10 cellular contexts compared by ENCODE assay signal in the genomic region with DNA sequence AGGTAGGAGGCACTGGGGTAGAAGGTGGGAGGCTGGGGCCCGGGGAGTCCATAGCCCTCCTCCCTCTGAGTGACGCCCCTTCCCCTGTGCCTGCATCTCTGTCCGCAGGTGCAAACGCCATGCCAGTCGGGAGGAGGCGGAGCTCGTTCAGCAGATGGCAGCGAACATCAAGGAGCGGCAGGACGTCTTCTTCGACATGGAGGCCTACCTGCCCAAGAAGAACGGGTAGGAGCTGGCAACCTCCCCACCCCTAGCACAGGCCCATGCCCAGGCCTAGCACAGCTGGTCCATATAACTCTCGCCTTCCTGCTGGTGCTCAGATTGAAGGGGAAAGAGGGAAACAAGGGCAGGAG. TPM values are rescaled to one million over a fixed set of nuclear protein-coding genes. Genes with fewer than 3 reads are reported as not detected.
A peak's percentile ranks its signal among the peaks of the same experiment; 100 is the strongest.
DNase-seq lines count a peak whose midpoint lies in the region; ATAC-seq lines count a peak whose summit lies in the region.
"Had no signal": no experiment of that assay in that cellular context is flagged by ENCODE, and none has a peak within 500 bp of the region (broad histone marks: within the 10 kb centered on the region; RNA-seq: fewer than 3 reads in every experiment).

No MANE protein-coding gene starts in this region.

- H3K9me3 ChIP-seq in ectodermal cell (ENCODE audit: control insufficient read depth, low read length), result no peaks in the 10 kb centered on the region
- H3K9me3 ChIP-seq in trophoblast cell (ENCODE audit: insufficient read depth, low read depth, low read length), result peaks cover 3% of the 10 kb centered on the region
- H3K9me3 ChIP-seq: upper lobe of right lung had no signal

- no peaks in the 10 kb centered on the region for H3K27me3 Mint-ChIP-seq in naive thymus-derived CD8-positive, alpha-beta T cell

- H2BK120ac ChIP-seq in trophoblast cell (ENCODE audit: insufficient read depth, low read length, poor library complexity), result no peak overlapping the region

- peaks cover 0 to 9% (median 0%) of the 10 kb centered on the region in 3 donors for H3K36me3 Mint-ChIP-seq in naive thymus-derived CD8-positive, alpha-beta T cell

- H3K4me3 Mint-ChIP-seq in naive thymus-derived CD8-positive, alpha-beta T cell, result no peak overlapping the region
- H3K4me3 Mint-ChIP-seq: activated naive CD4-positive, alpha-beta T cell treated with anti-CD3 and anti-CD28 coated beads for 36 hours had no signal

- H3K27ac Mint-ChIP-seq in naive thymus-derived CD8-positive, alpha-beta T cell, result peak overlapping the region in 3 of 10 donors; percentile 37 to 85 (median 74)

- H3K4me3 ChIP-seq in ectodermal cell (ENCODE audit: insufficient read depth, low read depth, low read length), result no peak overlapping the region
- H3K4me3 ChIP-seq in trophoblast cell (ENCODE audit: low read depth, low read length), result no peak overlapping the region
- H3K4me3 ChIP-seq: upper lobe of right lung had no signal

- no peaks in the 10 kb centered on the region for H3K79me2 ChIP-seq in trophoblast cell (ENCODE audit: control insufficient read depth, insufficient read depth, low read length, poor library complexity)

- H3K79me1 ChIP-seq in trophoblast cell (ENCODE audit: low read length), result no peaks in the 10 kb centered on the region

- no peak overlapping the region for H4K12ac ChIP-seq in trophoblast cell (ENCODE audit: low read depth, low read length)

- POLR2A ChIA-PET in naive thymus-derived CD8-positive, alpha-beta T cell (lab: Charles Lee), result no interaction called here

- H2AFZ ChIP-seq in trophoblast cell (ENCODE audit: insufficient read depth, low read length, poor library complexity), result no peak overlapping the region

- H3K9ac ChIP-seq in trophoblast cell (ENCODE audit: low read length), result no peak overlapping the region

- WGBS in ectodermal cell, 2 experiments, result 66 to 74% methylated on average over 13 of the region's 13 CpGs
- no CpG with 5 or more reads among the region's 13 CpGs for WGBS in trophoblast cell (ENCODE audit: extremely low coverage, insufficient coverage, insufficient read length)

- no peak overlapping the region for H3K23ac ChIP-seq in trophoblast cell (ENCODE audit: low read length)

- H4K8ac ChIP-seq in trophoblast cell (ENCODE audit: low read depth, low read length), result no peak overlapping the region

- H3K36me3 ChIP-seq in ectodermal cell (ENCODE audit: control insufficient read depth, insufficient read depth, low read length) (no peaks in the 10 kb centered on the region), trophoblast cell (ENCODE audit: control insufficient read depth in 1 of 2, insufficient read depth in 2 of 2, low read length in 2 of 2) (peaks cover 15 to 16% of the 10 kb centered on the region in 2 experiments)
- H3K36me3 ChIP-seq: upper lobe of right lung had no signal

- H3K18ac ChIP-seq in trophoblast cell (ENCODE audit: low read length), result no peak overlapping the region

- H3K4me1 ChIP-seq in ectodermal cell (ENCODE audit: control insufficient read depth, insufficient read depth, low read length), result no peaks in the 10 kb centered on the region
- H3K4me1 ChIP-seq in trophoblast cell (ENCODE audit: control insufficient read depth in 1 of 2, insufficient read depth in 2 of 2, low read length in 2 of 2), result peaks cover 6 to 10% of the 10 kb centered on the region in 2 experiments

- H3K27ac ChIP-seq in ectodermal cell (ENCODE audit: insufficient read depth, low read depth, low read length, poor library complexity, severe bottlenecking) (peak overlapping the region; percentile 67), trophoblast cell (ENCODE audit: low read depth, low read length) (peak overlapping the region; percentile 22)
- H3K27ac ChIP-seq: upper lobe of right lung had no signal

- peak; percentile 64 for DNase-seq in G401 (ENCODE audit: low spot score)
- DNase-seq in NCI-H510A (lab: John Stamatoyannopoulos, UW), result peak; percentile 27
- DNase-seq in trophoblast cell, result no peak
- no peak for DNase-seq in hepatic stellate cell (ENCODE audit: low spot score)
- no peak for DNase-seq in stimulated activated CD8-positive, alpha-beta memory T cell treated with anti-CD3 and anti-CD28 coated beads, Interleukin-4, amount 100 ng/mL, for 48 hours
- no peak for DNase-seq in naive thymus-derived CD8-positive, alpha-beta T cell
- DNase-seq: NCI-H187, upper lobe of right lung had no signal

- peaks cover 1 to 12% (median 6%) of the 10 kb centered on the region in 4 donors for H3K4me1 Mint-ChIP-seq in naive thymus-derived CD8-positive, alpha-beta T cell

- H3K4me2 ChIP-seq in trophoblast cell (ENCODE audit: low read length), result no peak overlapping the region

- H3K27me3 ChIP-seq in ectodermal cell (ENCODE audit: control insufficient read depth, insufficient read depth, low read length, poor library complexity, severe bottlenecking) (no peaks in the 10 kb centered on the region), trophoblast cell (ENCODE audit: insufficient read depth, low read length) (no peaks in the 10 kb centered on the region)
- H3K27me3 ChIP-seq: upper lobe of right lung had no signal

- in situ Hi-C loops in G401 (cut with HindIII; ENCODE audit: low sequenced_read_pairs), result no loop called here

- no peaks in the 10 kb centered on the region for H3K9me3 Mint-ChIP-seq in naive thymus-derived CD8-positive, alpha-beta T cell
- H3K9me3 Mint-ChIP-seq: activated naive CD4-positive, alpha-beta T cell treated with anti-CD3 and anti-CD28 coated beads for 36 hours had no signal

- no peak overlapping the region for H2AK5ac ChIP-seq in trophoblast cell (ENCODE audit: low read length)

- no peak overlapping the region for H2BK5ac ChIP-seq in trophoblast cell (ENCODE audit: low read depth, low read length, poor library complexity)

- no peak overlapping the region for H3K14ac ChIP-seq in trophoblast cell (ENCODE audit: low read length)

- no peak overlapping the region for H4K91ac ChIP-seq in trophoblast cell (ENCODE audit: low read depth, low read length)

- no peak overlapping the region for H2BK12ac ChIP-seq in trophoblast cell (ENCODE audit: low read length)

- ATAC-seq in naive thymus-derived CD8-positive, alpha-beta T cell, result no peak

- H3K4ac ChIP-seq in trophoblast cell (ENCODE audit: low read depth, low read length), result no peak overlapping the region

RNA-seq across cellular contexts. Expression of gene TMEM120B, which starts 35.6 kb away (rescaled TPM):
- 22.6 and 27.9 TPM in 2 replicates for total RNA-seq in G401 (2014; rRNA removed; shearing (Covaris generic))
- 16.2 TPM for polyA plus RNA-seq in ectodermal cell (2013, experiment 1 of 4)
- 17.7 TPM for polyA plus RNA-seq in ectodermal cell (2013, experiment 2 of 4)
- polyA plus RNA-seq in ectodermal cell (2013, experiment 3 of 4), result 10.7 TPM
- polyA plus RNA-seq in ectodermal cell (2013, experiment 4 of 4), result 12.3 TPM
- polyA plus RNA-seq in trophoblast cell (2013), result 11.5 and 13.2 TPM in 2 replicates
- 10 to 100 TPM; 13.3 to 14.4 TPM for total RNA-seq in naive thymus-derived CD8-positive, alpha-beta T cell
- 1 to 10 TPM; 2.1 to 2.5 (median 2.4) TPM for polyA plus RNA-seq in naive thymus-derived CD8-positive, alpha-beta T cell

RNA-seq across cellular contexts. Expression of gene RHOF, which starts 45.3 kb away (rescaled TPM):
- 35.3 and 46.6 TPM in 2 replicates for total RNA-seq in G401 (2014; rRNA removed; shearing (Covaris generic))
- polyA plus RNA-seq in ectodermal cell (2013, experiment 1 of 4), result 26.7 TPM
- polyA plus RNA-seq in ectodermal cell (2013, experiment 2 of 4), result 27.0 TPM
- 19.1 TPM for polyA plus RNA-seq in ectodermal cell (2013, experiment 3 of 4)
- polyA plus RNA-seq in ectodermal cell (2013, experiment 4 of 4), result 22.4 TPM
- 10.9 and 11.1 TPM in 2 replicates for polyA plus RNA-seq in trophoblast cell (2013)
- 100 to 1,000 TPM; 176 to 178 TPM for total RNA-seq in naive thymus-derived CD8-positive, alpha-beta T cell
- 100 to 1,000 TPM in 1 of 3 donors, 10 to 100 TPM in 2; 79.9 to 101 (median 80.1) TPM for polyA plus RNA-seq in naive thymus-derived CD8-positive, alpha-beta T cell

RNA-seq across cellular contexts. Expression of gene SETD1B, which starts 55.6 kb away (rescaled TPM):
- total RNA-seq in G401 (2014; rRNA removed; shearing (Covaris generic)), result 0.62 and 2.8 TPM in 2 replicates
- polyA plus RNA-seq in ectodermal cell (2013, experiment 1 of 4), result 15.0 TPM
- 17.0 TPM for polyA plus RNA-seq in ectodermal cell (2013, experiment 2 of 4)
- 13.2 TPM for polyA plus RNA-seq in ectodermal cell (2013, experiment 3 of 4)
- polyA plus RNA-seq in ectodermal cell (2013, experiment 4 of 4), result 15.1 TPM
- 19.3 and 19.5 TPM in 2 replicates for polyA plus RNA-seq in trophoblast cell (2013)
- 10 to 100 TPM; 92.8 to 93.8 TPM for total RNA-seq in naive thymus-derived CD8-positive, alpha-beta T cell
- 1 to 10 TPM in 2 of 3 donors, under 1 TPM in 1; 0.98 to 3.7 (median 2.8) TPM for polyA plus RNA-seq in naive thymus-derived CD8-positive, alpha-beta T cell

Comparison
In these comparisons a context has a peak if more than half of its experiments do, and no peak if none do; other contexts are left out.
1. DNase-seq: peak in G401 (single experiment) and NCI-H510A (single experiment); none in trophoblast cell (0 of 2), hepatic stellate cell (single experiment), stimulated activated CD8-positive, alpha-beta memory T cell treated with anti-CD3 and anti-CD28 coated beads, Interleukin-4, amount 100 ng/mL, for 48 hours (single experiment) and naive thymus-derived CD8-positive, alpha-beta T cell (0 of 10).
2. RNA of gene SETD1B, which starts 55.6 kb away (total RNA-seq): 92.8 to 93.8 TPM in naive thymus-derived CD8-positive, alpha-beta T cell; 0.62 to 2.8 TPM in G401; every median in the first group is over 10 times any median in the second.